2 cellular contexts compared by ENCODE assay signal in genomic region chr6:73372516-73372915, GRCh38.
TF ChIP-seq lines count a peak whose summit lies in the region.

No MANE protein-coding gene starts in this region.

TF ChIP-seq in GM23338, 12 proteins besides CTCF, POLR2A, EP300 and RAD21:
- no peak for TF ChIP-seq CREB1 (CRISPR knock-in tag; IDR thresholded peaks at IDR 0.05; ENCODE audit: low read depth)
- TF ChIP-seq POLR2AphosphoS5 (IDR thresholded peaks at IDR 0.05; ENCODE audit: low read depth) = no peak
- no peak for TF ChIP-seq ZNF114 (CRISPR knock-in tag; IDR thresholded peaks at IDR 0.05)
- no peak for TF ChIP-seq JUNB (IDR thresholded peaks at IDR 0.05; ENCODE audit: unreplicated experiment)
- no peak for TF ChIP-seq ETS1 (IDR thresholded peaks at IDR 0.05)
- no peak for TF ChIP-seq EZH2 (IDR thresholded peaks at IDR 0.05; ENCODE audit: low read depth, unreplicated experiment)
- TF ChIP-seq ZNF462 (CRISPR knock-in tag; IDR thresholded peaks at IDR 0.05) = no peak
- TF ChIP-seq NANOG (IDR thresholded peaks at IDR 0.05; ENCODE audit: borderline replicate concordance) = no peak
- TF ChIP-seq REST (IDR thresholded peaks at IDR 0.05; ENCODE audit: unreplicated experiment) = no peak
- TF ChIP-seq EZH2phosphoT487 (IDR thresholded peaks at IDR 0.05; ENCODE audit: unreplicated experiment) = no peak
- TF ChIP-seq STAT1 (IDR thresholded peaks at IDR 0.05; ENCODE audit: unreplicated experiment) = no peak
- no peak for TF ChIP-seq ZNF331 (CRISPR knock-in tag; IDR thresholded peaks at IDR 0.05; ENCODE audit: low read depth)

TF ChIP-seq in K562, 482 proteins besides CTCF, POLR2A, EP300 and RAD21:
- TF ChIP-seq PYGO2 (tag; IDR thresholded peaks at IDR 0.05) = no peak
- TF ChIP-seq CEBPB (tag; IDR thresholded peaks at IDR 0.05) = 0 out of 2 replicates have a peak, but pooled peaks have one; percentile 24
